In the genomic region with DNA sequence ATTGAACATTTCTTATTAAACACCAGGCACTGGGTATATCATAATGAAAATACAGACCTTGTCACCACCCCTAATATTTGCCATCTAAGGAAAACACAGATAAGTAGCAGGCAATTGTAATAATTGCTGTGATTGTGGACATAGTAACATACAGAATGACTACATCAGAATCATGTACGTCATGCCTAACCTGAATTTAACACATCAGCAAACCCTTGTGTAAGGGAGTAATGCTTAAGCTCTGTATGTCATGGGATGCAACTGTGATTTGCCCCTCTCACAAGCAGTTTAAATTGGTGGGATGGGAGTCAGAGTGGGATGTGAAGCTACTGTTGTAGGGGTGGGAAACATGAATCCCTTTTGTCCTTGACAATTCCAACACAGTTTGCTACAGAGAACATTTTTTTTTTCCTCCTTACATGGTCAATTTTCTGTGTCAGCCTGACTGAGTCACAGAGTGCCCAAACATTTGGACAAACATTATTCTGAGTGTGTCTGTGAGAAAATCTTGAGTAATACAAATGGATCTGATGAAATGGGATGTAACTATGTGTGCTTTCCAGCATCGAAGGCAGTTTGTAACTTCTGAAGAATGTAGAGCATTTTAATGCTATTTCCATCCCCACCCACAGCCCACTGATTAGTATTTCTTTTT, we compare ENCODE assay signal across 10 cellular contexts.
DNase-seq lines count a peak whose midpoint lies in the region; ATAC-seq, FAIRE-seq and TF ChIP-seq lines count a peak whose summit lies in the region.
"Had no signal": no experiment of that assay in that cellular context is flagged by ENCODE, and none has a peak within 500 bp of the region (broad histone marks: within the 10 kb centered on the region; RNA-seq: fewer than 3 reads in every experiment).

No MANE protein-coding gene starts in this region.

- peak; percentile 80 for FAIRE-seq in H54 (lab: Jason Lieb, UNC)

- DNase-seq in H54 (ENCODE audit: insufficient read length, low spot score) (no peak), fibroblast of the aortic adventitia (ENCODE audit: low read depth) (peak; percentile 99), stromal cell of bone marrow (ENCODE audit: low read depth) (peak; percentile 96), NCI-H82 (lab: John Stamatoyannopoulos, UW) (no peak)
- DNase-seq: activated CD4-positive, alpha-beta T cell treated with anti-CD3 and anti-CD28 coated beads, Interleukin-2, amount 50 U/mL, for 48 hours; gastrocnemius medialis; naive thymus-derived CD8-positive, alpha-beta T cell had no signal

- TF ChIP-seq CTCF in fibroblast of the aortic adventitia (IDR thresholded peaks at IDR 0.05; ENCODE audit: insufficient read depth, low read length), result no peak

- TF ChIP-seq POLR2A in H54 (IDR thresholded peaks at IDR 0.05; ENCODE audit: low read depth, low read length), result no peak

- no peak overlapping the region for H3K4me3 ChIP-seq in fibroblast of the aortic adventitia (ENCODE audit: low read depth, low read length)
- H3K4me3 ChIP-seq: gastrocnemius medialis had no signal

- peak; percentile 70; the same call in 2 of the 3 replicates for ATAC-seq in SK-N-SH treated with all-trans-retinoic acid at 6 μM for 48 hours
- no peak for ATAC-seq in HG02938 (IDR thresholded peaks at IDR 0.05; ENCODE audit: unreplicated experiment)
- ATAC-seq in GM21576 (IDR thresholded peaks at IDR 0.05; ENCODE audit: unreplicated experiment), result no peak
- ATAC-seq: gastrocnemius medialis; naive thymus-derived CD8-positive, alpha-beta T cell had no signal

TF ChIP-seq in SK-N-SH treated with all-trans-retinoic acid at 6 μM for 48 hours, 23 proteins besides CTCF, POLR2A, EP300 and RAD21:
- TF ChIP-seq ARNTL (CRISPR knock-in tag; IDR thresholded peaks at IDR 0.05; ENCODE audit: borderline replicate concordance, low read depth), result no peak
- no peak for TF ChIP-seq CSDC2 (CRISPR knock-in tag; IDR thresholded peaks at IDR 0.05)
- no peak for TF ChIP-seq ZNF565 (CRISPR knock-in tag; conservative IDR thresholded peaks at IDR 0.05; ENCODE audit: low read depth)
- no peak for TF ChIP-seq ZFP30 (CRISPR knock-in tag; IDR thresholded peaks at IDR 0.05)
- no peak for TF ChIP-seq ZNF8 (CRISPR knock-in tag; IDR thresholded peaks at IDR 0.05)
- no peak for TF ChIP-seq ESRRG (CRISPR knock-in tag; IDR thresholded peaks at IDR 0.05)
- no peak for TF ChIP-seq SNAI2 (CRISPR knock-in tag; IDR thresholded peaks at IDR 0.05)
- TF ChIP-seq ZFP3 (CRISPR knock-in tag; IDR thresholded peaks at IDR 0.05), result no peak

Comparison
In these comparisons a context has a peak if more than half of its experiments do, and no peak if none do; other contexts are left out.
1. DNase-seq: peak in fibroblast of the aortic adventitia (single experiment) and stromal cell of bone marrow (single experiment); none in H54 (single experiment) and NCI-H82 (single experiment).